19 cellular contexts compared by ENCODE assay signal in the genomic region with DNA sequence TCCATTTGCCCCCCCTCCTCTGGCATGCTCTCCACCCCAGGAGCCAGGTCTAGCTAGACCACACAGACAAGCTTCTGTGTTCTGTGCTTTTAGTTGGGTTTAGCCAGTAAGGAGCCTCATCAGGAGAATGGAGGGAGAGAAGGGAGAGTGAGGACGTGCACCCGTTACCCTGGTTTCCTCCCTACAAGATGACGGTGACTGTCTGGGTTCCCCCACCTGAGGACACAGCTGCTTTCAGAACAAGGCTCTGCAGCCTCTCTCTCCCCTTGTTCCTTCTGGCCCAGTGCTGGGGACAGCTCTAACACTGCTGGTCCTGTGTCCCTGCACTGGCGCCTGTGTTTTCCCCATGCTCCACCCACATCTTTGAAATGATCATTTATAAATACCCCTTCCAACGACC.
A peak's percentile ranks its signal among the peaks of the same experiment; 100 is the strongest.
DNase-seq lines count a peak whose midpoint lies in the region; ATAC-seq, FAIRE-seq and TF ChIP-seq lines count a peak whose summit lies in the region.
"Had no signal": no experiment of that assay in that cellular context is flagged by ENCODE, and none has a peak within 500 bp of the region (broad histone marks: within the 10 kb centered on the region; RNA-seq: fewer than 3 reads in every experiment).

No MANE protein-coding gene starts in this region.

- H2AFZ ChIP-seq in DND-41 (ENCODE audit: low read depth, low read length) = no peak overlapping the region
- peak overlapping the region; percentile 89; the same call in 1 of the 2 replicates for H2AFZ ChIP-seq in H1 (ENCODE audit: low read length)

- no peak overlapping the region for H2BK5ac ChIP-seq in H1 (ENCODE audit: low read depth, low read length)

- H3K27ac Mint-ChIP-seq in osteocyte (ENCODE audit: unreplicated experiment) = no peak overlapping the region
- H3K27ac Mint-ChIP-seq in stimulated activated memory B cell treated with anti-CD40 and anti-IgM and Interleukin-4, amounts not matched to agents 10 μg/mL and 1 μg/mL and 100 μg/mL, for 72 hours = no peak overlapping the region

- H3K4me3 Mint-ChIP-seq in osteocyte (ENCODE audit: unreplicated experiment) = no peak overlapping the region
- no peak overlapping the region for H3K4me3 Mint-ChIP-seq in stimulated activated memory B cell treated with anti-CD40 and anti-IgM and Interleukin-4, amounts not matched to agents 10 μg/mL and 1 μg/mL and 100 μg/mL, for 72 hours

- TF ChIP-seq RAD21 in H1 (IDR thresholded peaks at IDR 0.05 in 1 of 2, conservative IDR thresholded peaks at IDR 0.05 in 1 of 2; ENCODE audit: low read depth in 2 of 2, low read length in 2 of 2) = no peak

- H3K9me3 Mint-ChIP-seq in osteocyte (ENCODE audit: unreplicated experiment) = no peaks in the 10 kb centered on the region
- H3K9me3 Mint-ChIP-seq in stimulated activated memory B cell treated with anti-CD40 and anti-IgM and Interleukin-4, amounts not matched to agents 10 μg/mL and 1 μg/mL and 100 μg/mL, for 72 hours = no peaks in the 10 kb centered on the region

- ATAC-seq in DND-41 (ENCODE audit: insufficient read depth, low read depth) (no peak), HG03469 (IDR thresholded peaks at IDR 0.05; ENCODE audit: unreplicated experiment) (no peak)
- no peak for ATAC-seq in stimulated activated memory B cell treated with anti-CD40 and anti-IgM and Interleukin-4, amounts not matched to agents 10 μg/mL and 1 μg/mL and 100 μg/mL, for 72 hours
- ATAC-seq: PC-3 had no signal

- H3K27ac ChIP-seq in DND-41 (ENCODE audit: low read length) (no peak overlapping the region), H1 (ENCODE audit: low read depth, low read length) (no peak overlapping the region)

- no peak overlapping the region for H4K91ac ChIP-seq in H1 (replicated peaks; ENCODE audit: insufficient read length, low read length)

- no peak overlapping the region for H2BK15ac ChIP-seq in H1 (ENCODE audit: low read length)

- DNase-seq in DND-41 = peak; percentile 1
- DNase-seq in NCI-H774 (lab: John Stamatoyannopoulos, UW) = peak; percentile 9
- DNase-seq in H1 (ENCODE audit: low read depth in 1 of 2, low spot score in 2 of 2) = no peak
- peak; percentile 63 for DNase-seq in osteocyte (ENCODE audit: extremely low spot score, unreplicated experiment)
- DNase-seq in NCI-H187 (lab: John Stamatoyannopoulos, UW) = no peak
- DNase-seq: ACHN, AML-193, COR-L47, GF-D8, IMR-90, Karpas-422, NCI-H1048, NCI-H1436 treated with DMSO at 0.1 percent for 48 hours, NCI-H2081 treated with DMSO at 0.1 percent for 48 hours, NCI-H446 treated with DMSO at 0.1 percent for 48 hours, PC-3 had no signal

- no peak overlapping the region for H3K18ac ChIP-seq in H1 (ENCODE audit: extremely low read depth, low read length)

- no peak for TF ChIP-seq POLR2A in H1 (IDR thresholded peaks at IDR 0.05; ENCODE audit: control extremely low read depth in 1 of 2, low read depth in 2 of 2, low read length in 2 of 2)

- no peak for FAIRE-seq in H1 (lab: Jason Lieb, UNC)
- FAIRE-seq: HTR-8/SVneo had no signal

- H3K9ac ChIP-seq in DND-41 (ENCODE audit: low read depth, low read length) (no peak overlapping the region), H1 (replicated peaks in 1 of 4; ENCODE audit: extremely low read depth in 1 of 4, low read depth in 3 of 4, low read length in 3 of 4) (no peak overlapping the region)

- no peak overlapping the region for H3K4ac ChIP-seq in H1 (replicated peaks; ENCODE audit: insufficient read length, low read depth, low read length)

- no peak overlapping the region for H3K23ac ChIP-seq in H1 (ENCODE audit: insufficient read length)

- H4K8ac ChIP-seq in H1 (ENCODE audit: extremely low read depth, insufficient read depth, low read length) = no peak overlapping the region

- CTCF ChIA-PET in H1 (lab: Charles Lee; ENCODE audit: partially characterized antibody) = interaction anchor here (1.2 to 2.4 kb wide), 2 partner anchors 12 to 34 kb away, joined by 4 to 7 read pairs; no protein-coding TSS in a partner anchor

- H4K5ac ChIP-seq in H1 (ENCODE audit: insufficient read length, low read depth, low read length) = no peak overlapping the region

- POLR2A ChIA-PET in H1 (lab: Charles Lee; ENCODE audit: partially characterized antibody) = no interaction called here

- no peaks in the 10 kb centered on the region for H3K79me1 ChIP-seq in H1 (ENCODE audit: low read depth, low read length)

- H3K23me2 ChIP-seq in H1 (ENCODE audit: low read depth, low read length) = peaks cover 2% of the 10 kb centered on the region; the same call in 1 of the 2 replicates

- no peak for TF ChIP-seq EP300 in H1 (IDR thresholded peaks at IDR 0.05; ENCODE audit: borderline replicate concordance in 1 of 2, low read depth in 2 of 2, low read length in 2 of 2)

- peaks cover 23% of the 10 kb centered on the region for H3K27me3 Mint-ChIP-seq in osteocyte (ENCODE audit: unreplicated experiment)
- H3K27me3 Mint-ChIP-seq in stimulated activated memory B cell treated with anti-CD40 and anti-IgM and Interleukin-4, amounts not matched to agents 10 μg/mL and 1 μg/mL and 100 μg/mL, for 72 hours = peaks cover 37% of the 10 kb centered on the region

- no peak overlapping the region for H2BK20ac ChIP-seq in H1 (ENCODE audit: low read length)

- H3K14ac ChIP-seq in H1 (ENCODE audit: insufficient read length) = no peak overlapping the region

- H2AK5ac ChIP-seq in H1 (ENCODE audit: low read depth, low read length) = no peak overlapping the region

- H3K56ac ChIP-seq in H1 (replicated peaks; ENCODE audit: insufficient read length, low read depth, low read length) = no peak overlapping the region

- no peak for TF ChIP-seq CTCF in DND-41 (IDR thresholded peaks at IDR 0.05; ENCODE audit: borderline replicate concordance, extremely low read depth, low read length, poor library complexity, severe bottlenecking)
- TF ChIP-seq CTCF in H1 (IDR thresholded peaks at IDR 0.05; ENCODE audit: control extremely low read depth in 1 of 3, insufficient read depth in 1 of 3, low read depth in 1 of 3, low read length in 3 of 3) = no peak
- no peak for TF ChIP-seq CTCF in osteocyte (IDR thresholded peaks at IDR 0.05)

- H3K27me3 ChIP-seq in DND-41 (ENCODE audit: insufficient read depth, low read length, poor library complexity) (no peaks in the 10 kb centered on the region), H1 (replicated peaks in 1 of 4; ENCODE audit: control insufficient read depth in 3 of 4, extremely low read depth in 1 of 4, insufficient read depth in 3 of 4, low read length in 3 of 4) (no peaks in the 10 kb centered on the region)

- H3K9me3 ChIP-seq in DND-41 (ENCODE audit: insufficient read depth, low read length, severe bottlenecking) (no peaks in the 10 kb centered on the region), H1 (ENCODE audit: insufficient read depth in 2 of 2, low read depth in 1 of 2, low read length in 1 of 2) (no peaks in the 10 kb centered on the region)

- no peak overlapping the region for H3K4me3 ChIP-seq in DND-41 (ENCODE audit: low read depth in 1 of 2, low read length in 2 of 2)
- no peak overlapping the region for H3K4me3 ChIP-seq in H1 (ENCODE audit: extremely low read depth in 1 of 4, insufficient read depth in 2 of 4, low read depth in 3 of 4, low read length in 4 of 4)

- no peaks in the 10 kb centered on the region for H3K36me3 Mint-ChIP-seq in osteocyte (ENCODE audit: unreplicated experiment)
- H3K36me3 Mint-ChIP-seq in stimulated activated memory B cell treated with anti-CD40 and anti-IgM and Interleukin-4, amounts not matched to agents 10 μg/mL and 1 μg/mL and 100 μg/mL, for 72 hours = no peaks in the 10 kb centered on the region

- H3K4me2 ChIP-seq in DND-41 (ENCODE audit: insufficient read depth, low read length) = no peak overlapping the region
- no peak overlapping the region for H3K4me2 ChIP-seq in H1 (ENCODE audit: insufficient read depth in 1 of 2, low read depth in 2 of 2, low read length in 2 of 2)

- 89% methylated on average over 5 of the region's 5 CpGs; no CpG with 5 or more reads in 1 of the 2 experiments for WGBS in H1 (ENCODE audit: extremely low coverage in 1 of 2, insufficient coverage in 1 of 2, insufficient read length in 1 of 2, insufficient replicate concordance in 2 of 2, low coverage in 1 of 2, low lambda C conversion rate in 2 of 2, missing lambda C conversion rate in 1 of 2), 2 experiments

- H4K20me1 ChIP-seq in DND-41 (ENCODE audit: insufficient read depth, low read length) (no peaks in the 10 kb centered on the region), H1 (replicated peaks in 1 of 2; ENCODE audit: control insufficient read depth in 1 of 2, insufficient read depth in 2 of 2, low read length in 2 of 2) (no peaks in the 10 kb centered on the region)

- H2BK12ac ChIP-seq in H1 (ENCODE audit: low read depth, low read length) = no peak overlapping the region

- H3K36me3 ChIP-seq in DND-41 (ENCODE audit: insufficient read depth, low read length) = no peaks in the 10 kb centered on the region
- no peaks in the 10 kb centered on the region for H3K36me3 ChIP-seq in H1 (ENCODE audit: control insufficient read depth in 2 of 4, insufficient read depth in 4 of 4, low read length in 3 of 4)

- H3K79me2 ChIP-seq in DND-41 (ENCODE audit: insufficient read depth, low read length) (no peaks in the 10 kb centered on the region), H1 (ENCODE audit: control insufficient read depth in 1 of 2, insufficient read depth in 2 of 2, low read length in 2 of 2) (no peaks in the 10 kb centered on the region)

- no peak overlapping the region for H2BK120ac ChIP-seq in H1 (replicated peaks; ENCODE audit: low read depth, low read length)

- H3K4me1 Mint-ChIP-seq in osteocyte (ENCODE audit: unreplicated experiment) = peaks cover 19% of the 10 kb centered on the region
- no peaks in the 10 kb centered on the region for H3K4me1 Mint-ChIP-seq in stimulated activated memory B cell treated with anti-CD40 and anti-IgM and Interleukin-4, amounts not matched to agents 10 μg/mL and 1 μg/mL and 100 μg/mL, for 72 hours

- H3K4me1 ChIP-seq in DND-41 (ENCODE audit: insufficient read depth, low read length) (peaks cover 12% of the 10 kb centered on the region), H1 (replicated peaks in 1 of 4; ENCODE audit: control insufficient read depth in 3 of 4, insufficient read depth in 4 of 4, low read length in 3 of 4) (no peaks in the 10 kb centered on the region)

TF ChIP-seq in H1, 55 proteins besides CTCF, POLR2A, EP300 and RAD21:
- TF ChIP-seq, protein P1, sequence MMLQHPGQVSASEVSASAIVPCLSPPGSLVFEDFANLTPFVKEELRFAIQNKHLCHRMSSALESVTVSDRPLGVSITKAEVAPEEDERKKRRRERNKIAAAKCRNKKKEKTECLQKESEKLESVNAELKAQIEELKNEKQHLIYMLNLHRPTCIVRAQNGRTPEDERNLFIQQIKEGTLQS (IDR thresholded peaks at IDR 0.05; ENCODE audit: insufficient read depth, low read depth, low read length) = no peak
- TF ChIP-seq ASH2L (IDR thresholded peaks at IDR 0.05; ENCODE audit: low read length) = no peak
- TF ChIP-seq RXRA (IDR thresholded peaks at IDR 0.05; ENCODE audit: insufficient read depth, low read depth, low read length) = no peak

Comparison
In these comparisons a context has a peak if more than half of its experiments do, and no peak if none do; other contexts are left out.
1. DNase-seq: peak in DND-41 (single experiment), NCI-H774 (single experiment) and osteocyte (single experiment); none in H1 (0 of 2) and NCI-H187 (0 of 2).